In the genomic region with DNA sequence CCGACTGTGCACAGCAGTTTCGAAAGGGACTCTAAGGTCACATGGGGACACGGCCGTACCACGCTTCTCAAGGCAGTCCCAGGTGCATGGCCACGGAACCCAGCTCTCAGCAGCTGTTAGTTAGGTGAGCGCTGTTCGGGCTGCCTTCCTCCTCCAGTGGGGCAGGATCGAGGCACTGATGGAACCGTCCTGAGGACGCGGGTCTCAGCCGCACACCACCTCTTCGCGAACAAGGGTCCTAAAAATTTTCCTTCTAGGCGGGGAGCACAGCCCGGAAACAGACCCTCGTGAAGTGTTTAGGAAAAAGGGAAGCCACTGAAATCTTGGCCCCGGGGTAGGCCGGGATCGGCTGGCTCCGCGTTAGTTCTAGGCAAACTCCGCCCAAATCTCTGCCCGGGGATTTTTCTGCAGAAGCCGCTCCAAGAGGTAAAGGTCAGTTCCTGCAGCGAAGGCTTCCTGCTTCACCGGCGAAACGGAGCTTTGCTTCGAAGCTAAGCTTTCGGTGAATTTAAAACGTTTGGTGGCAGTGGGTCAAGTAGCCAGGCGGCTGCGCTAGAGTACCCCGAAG, we compare ENCODE assay signal across 1 cellular context.
TF ChIP-seq lines count a peak whose summit lies in the region.

No MANE protein-coding gene starts in this region.

TF ChIP-seq in HepG2, 621 proteins besides CTCF, POLR2A, EP300 and RAD21 (continued from another document):
- TF ChIP-seq, protein P1, sequence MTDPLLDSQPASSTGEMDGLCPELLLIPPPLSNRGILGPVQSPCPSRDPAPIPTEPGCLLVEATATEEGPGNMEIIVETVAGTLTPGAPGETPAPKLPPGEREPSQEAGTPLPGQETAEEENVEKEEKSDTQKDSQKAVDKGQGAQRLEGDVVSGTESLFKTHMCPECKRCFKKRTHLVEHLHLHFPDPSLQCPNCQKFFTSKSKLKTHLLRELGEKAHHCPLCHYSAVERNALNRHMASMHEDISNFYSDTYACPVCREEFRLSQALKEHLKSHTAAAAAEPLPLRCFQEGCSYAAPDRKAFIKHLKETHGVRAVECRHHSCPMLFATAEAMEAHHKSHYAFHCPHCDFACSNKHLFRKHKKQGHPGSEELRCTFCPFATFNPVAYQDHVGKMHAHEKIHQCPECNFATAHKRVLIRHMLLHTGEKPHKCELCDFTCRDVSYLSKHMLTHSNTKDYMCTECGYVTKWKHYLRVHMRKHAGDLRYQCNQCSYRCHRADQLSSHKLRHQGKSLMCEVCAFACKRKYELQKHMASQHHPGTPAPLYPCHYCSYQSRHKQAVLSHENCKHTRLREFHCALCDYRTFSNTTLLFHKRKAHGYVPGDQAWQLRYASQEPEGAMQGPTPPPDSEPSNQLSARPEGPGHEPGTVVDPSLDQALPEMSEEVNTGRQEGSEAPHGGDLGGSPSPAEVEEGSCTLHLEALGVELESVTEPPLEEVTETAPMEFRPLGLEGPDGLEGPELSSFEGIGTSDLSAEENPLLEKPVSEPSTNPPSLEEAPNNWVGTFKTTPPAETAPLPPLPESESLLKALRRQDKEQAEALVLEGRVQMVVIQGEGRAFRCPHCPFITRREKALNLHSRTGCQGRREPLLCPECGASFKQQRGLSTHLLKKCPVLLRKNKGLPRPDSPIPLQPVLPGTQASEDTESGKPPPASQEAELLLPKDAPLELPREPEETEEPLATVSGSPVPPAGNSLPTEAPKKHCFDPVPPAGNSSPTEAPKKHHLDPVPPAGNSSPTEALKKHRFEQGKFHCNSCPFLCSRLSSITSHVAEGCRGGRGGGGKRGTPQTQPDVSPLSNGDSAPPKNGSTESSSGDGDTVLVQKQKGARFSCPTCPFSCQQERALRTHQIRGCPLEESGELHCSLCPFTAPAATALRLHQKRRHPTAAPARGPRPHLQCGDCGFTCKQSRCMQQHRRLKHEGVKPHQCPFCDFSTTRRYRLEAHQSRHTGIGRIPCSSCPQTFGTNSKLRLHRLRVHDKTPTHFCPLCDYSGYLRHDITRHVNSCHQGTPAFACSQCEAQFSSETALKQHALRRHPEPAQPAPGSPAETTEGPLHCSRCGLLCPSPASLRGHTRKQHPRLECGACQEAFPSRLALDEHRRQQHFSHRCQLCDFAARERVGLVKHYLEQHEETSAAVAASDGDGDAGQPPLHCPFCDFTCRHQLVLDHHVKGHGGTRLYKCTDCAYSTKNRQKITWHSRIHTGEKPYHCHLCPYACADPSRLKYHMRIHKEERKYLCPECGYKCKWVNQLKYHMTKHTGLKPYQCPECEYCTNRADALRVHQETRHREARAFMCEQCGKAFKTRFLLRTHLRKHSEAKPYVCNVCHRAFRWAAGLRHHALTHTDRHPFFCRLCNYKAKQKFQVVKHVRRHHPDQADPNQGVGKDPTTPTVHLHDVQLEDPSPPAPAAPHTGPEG (CRISPR knock-in tag; IDR thresholded peaks at IDR 0.05) = 0 out of 2 replicates have a peak, but pooled peaks have one; percentile 30
- TF ChIP-seq RBAK (CRISPR knock-in tag; IDR thresholded peaks at IDR 0.05) (no peak), CCAR2 (optimal IDR thresholded peaks at IDR 0.05; ENCODE audit: low read depth, low read length) (no peak), ZNF792 (CRISPR knock-in tag; IDR thresholded peaks at IDR 0.05) (no peak), PHB2 (IDR thresholded peaks at IDR 0.05; ENCODE audit: partially characterized antibody) (no peak), GATAD2A (CRISPR knock-in tag; IDR thresholded peaks at IDR 0.05) (no peak), JARID2 (CRISPR knock-in tag; IDR thresholded peaks at IDR 0.05; ENCODE audit: insufficient replicate concordance) (no peak), ONECUT2 (CRISPR knock-in tag; IDR thresholded peaks at IDR 0.05) (no peak), PRPF4 (IDR thresholded peaks at IDR 0.05; ENCODE audit: low read depth, low read length, poor library complexity, severe bottlenecking) (no peak), KLF6 (CRISPR knock-in tag; IDR thresholded peaks at IDR 0.05) (no peak), ZNF451 (CRISPR knock-in tag; IDR thresholded peaks at IDR 0.05) (no peak), MAZ (IDR thresholded peaks at IDR 0.05; ENCODE audit: borderline replicate concordance, low read depth, low read length) (no peak), MAZ (CRISPR knock-in tag; IDR thresholded peaks at IDR 0.05; ENCODE audit: low read depth) (no peak)
- TF ChIP-seq, protein P2, sequence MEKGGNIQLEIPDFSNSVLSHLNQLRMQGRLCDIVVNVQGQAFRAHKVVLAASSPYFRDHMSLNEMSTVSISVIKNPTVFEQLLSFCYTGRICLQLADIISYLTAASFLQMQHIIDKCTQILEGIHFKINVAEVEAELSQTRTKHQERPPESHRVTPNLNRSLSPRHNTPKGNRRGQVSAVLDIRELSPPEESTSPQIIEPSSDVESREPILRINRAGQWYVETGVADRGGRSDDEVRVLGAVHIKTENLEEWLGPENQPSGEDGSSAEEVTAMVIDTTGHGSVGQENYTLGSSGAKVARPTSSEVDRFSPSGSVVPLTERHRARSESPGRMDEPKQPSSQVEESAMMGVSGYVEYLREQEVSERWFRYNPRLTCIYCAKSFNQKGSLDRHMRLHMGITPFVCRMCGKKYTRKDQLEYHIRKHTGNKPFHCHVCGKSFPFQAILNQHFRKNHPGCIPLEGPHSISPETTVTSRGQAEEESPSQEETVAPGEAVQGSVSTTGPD (CRISPR knock-in tag; IDR thresholded peaks at IDR 0.05) = no peak
- TF ChIP-seq, protein P3, sequence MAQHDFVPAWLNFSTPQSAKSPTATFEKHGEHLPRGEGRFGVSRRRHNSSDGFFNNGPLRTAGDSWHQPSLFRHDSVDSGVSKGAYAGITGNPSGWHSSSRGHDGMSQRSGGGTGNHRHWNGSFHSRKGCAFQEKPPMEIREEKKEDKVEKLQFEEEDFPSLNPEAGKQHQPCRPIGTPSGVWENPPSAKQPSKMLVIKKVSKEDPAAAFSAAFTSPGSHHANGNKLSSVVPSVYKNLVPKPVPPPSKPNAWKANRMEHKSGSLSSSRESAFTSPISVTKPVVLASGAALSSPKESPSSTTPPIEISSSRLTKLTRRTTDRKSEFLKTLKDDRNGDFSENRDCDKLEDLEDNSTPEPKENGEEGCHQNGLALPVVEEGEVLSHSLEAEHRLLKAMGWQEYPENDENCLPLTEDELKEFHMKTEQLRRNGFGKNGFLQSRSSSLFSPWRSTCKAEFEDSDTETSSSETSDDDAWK (CRISPR knock-in tag; IDR thresholded peaks at IDR 0.05) = no peak
- TF ChIP-seq, protein P4, sequence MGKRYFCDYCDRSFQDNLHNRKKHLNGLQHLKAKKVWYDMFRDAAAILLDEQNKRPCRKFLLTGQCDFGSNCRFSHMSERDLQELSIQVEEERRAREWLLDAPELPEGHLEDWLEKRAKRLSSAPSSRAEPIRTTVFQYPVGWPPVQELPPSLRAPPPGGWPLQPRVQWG (CRISPR knock-in tag; IDR thresholded peaks at IDR 0.05; ENCODE audit: borderline replicate concordance, low read depth) = no peak
